ENCODE assay signal across 8 cellular contexts in genomic region chr17:7686221-7687071, GRCh38. TPM values are rescaled to one million over a fixed set of nuclear protein-coding genes. Genes with fewer than 3 reads are reported as not detected.
A peak's percentile ranks its signal among the peaks of the same experiment; 100 is the strongest.
DNase-seq lines count a peak whose midpoint lies in the region; ATAC-seq and TF ChIP-seq lines count a peak whose summit lies in the region.

No MANE protein-coding gene starts in this region.

- H3K4me3 ChIP-seq in colonic mucosa = peak overlapping the region; percentile 76

- ATAC-seq in GM18909 (IDR thresholded peaks at IDR 0.05; ENCODE audit: poor library complexity, unreplicated experiment) = peak; percentile 60
- ATAC-seq in HG03280 (IDR thresholded peaks at IDR 0.05; ENCODE audit: unreplicated experiment) = peak; percentile 46
- peak; percentile 67 for ATAC-seq in left lobe of liver

- no peaks in the 10 kb centered on the region for H3K27me3 ChIP-seq in colonic mucosa

- TF ChIP-seq CTCF in colonic mucosa (IDR thresholded peaks at IDR 0.05) = no peak

- intact Hi-C loops in colonic mucosa (cut with DNase I) = loop anchor here (5.0 kb wide), 1 partner anchor 54 kb away; the partner anchor contains the start of gene SHBG

- H3K4me1 ChIP-seq in colonic mucosa = peaks cover 11% of the 10 kb centered on the region

- H3K36me3 ChIP-seq in colonic mucosa = no peaks in the 10 kb centered on the region

- peak; percentile 73 for DNase-seq in AG08396 (ENCODE audit: low spot score)
- DNase-seq in NCI-H446 treated with DMSO at 0.1 percent for 48 hours (lab: John Stamatoyannopoulos, UW) = peak; percentile 78
- DNase-seq in activated CD4-positive, alpha-beta T cell treated with anti-CD3 and anti-CD28 coated beads for 4 hours = peak; percentile 71 to 78
- DNase-seq in colonic mucosa = peak; percentile 85
- DNase-seq in left lobe of liver (ENCODE audit: low spot score) = peak; percentile 81
- DNase-seq in stimulated activated CD4-positive, alpha-beta T cell treated with anti-CD3 and anti-CD28 coated beads, Interleukin-2, amount 100 ng/mL, for 4 hours (ENCODE audit: low read depth) = peak; percentile 66

- H3K9me3 ChIP-seq in colonic mucosa = no peaks in the 10 kb centered on the region

- peak overlapping the region; percentile 97 for H3K27ac ChIP-seq in colonic mucosa

- H3K9ac ChIP-seq in colonic mucosa (ENCODE audit: low read depth in 2 of 2, low read length in 2 of 2) = peak overlapping the region; percentile 80 to 100

RNA-seq across cellular contexts. Expression of gene TP53, which starts 0.8 kb away (rescaled TPM):
- 10 to 100 TPM; 64.3 to 90.0 TPM for total RNA-seq in colonic mucosa
- total RNA-seq in left lobe of liver = 13.6 TPM

RNA-seq across cellular contexts. Expression of gene WRAP53, which starts 1.8 kb away (rescaled TPM):
- total RNA-seq in colonic mucosa (10 to 100 TPM in 1 of 2 donors, 1 to 10 TPM in 1; 6.0 to 22.6 TPM), left lobe of liver (4.9 TPM)

RNA-seq across cellular contexts. Expression of gene EFNB3, which starts 18.6 kb away (rescaled TPM):
- total RNA-seq in colonic mucosa (under 1 TPM; 0.42 to 0.82 TPM), left lobe of liver (0.63 TPM)

RNA-seq across cellular contexts. Expression of gene DNAH2, which starts 31.1 kb away (rescaled TPM):
- under 1 TPM; 0.32 to 0.62 TPM for total RNA-seq in colonic mucosa
- total RNA-seq in left lobe of liver = 0.15 TPM

RNA-seq across cellular contexts. Expression of gene ATP1B2, which starts 35.7 kb away (rescaled TPM):
- total RNA-seq in colonic mucosa = 1 to 10 TPM in 1 of 2 donors, under 1 TPM in 1; 0.54 to 1.4 TPM
- total RNA-seq in left lobe of liver = 1.3 TPM

Comparison
In these comparisons a context has a peak if more than half of its experiments do, and no peak if none do; other contexts are left out.
1. Peak in every context shown above with its lines: DNase-seq, ATAC-seq, H3K4me3 ChIP-seq and H3K27ac ChIP-seq.